ENCODE assay signal across 9 cellular contexts in genomic region chr6:119076966-119077642, GRCh38. TPM values are rescaled to one million over a fixed set of nuclear protein-coding genes. Genes with fewer than 3 reads are reported as not detected.
A peak's percentile ranks its signal among the peaks of the same experiment; 100 is the strongest.
DNase-seq lines count a peak whose midpoint lies in the region; TF ChIP-seq lines count a peak whose summit lies in the region.
"Had no signal": no experiment of that assay in that cellular context is flagged by ENCODE, and none has a peak within 500 bp of the region (broad histone marks: within the 10 kb centered on the region; RNA-seq: fewer than 3 reads in every experiment).

No MANE protein-coding gene starts in this region.

- DNase-seq in H7 (no peak), RPMI7951 (ENCODE audit: low read depth) (peak; percentile 1), fibroblast of peridontal ligament (ENCODE audit: extremely low read depth) (peak; percentile 3), prostate gland (ENCODE audit: low spot score) (no peak), CD1c-positive myeloid dendritic cell (ENCODE audit: extremely low spot score) (no peak), adrenal gland (no peak), HEK293T (ENCODE audit: extremely low spot score) (no peak), brain microvascular endothelial cell (no peak)
- DNase-seq: NCI-H446 treated with DMSO at 0.1 percent for 48 hours had no signal

- no peaks in the 10 kb centered on the region for H3K4me1 ChIP-seq in prostate gland (replicated peaks)
- H3K4me1 ChIP-seq in adrenal gland (replicated peaks in 1 of 2): peaks cover 0 to 13% of the 10 kb centered on the region in 2 donors

- TF ChIP-seq POLR2A in prostate gland (IDR thresholded peaks at IDR 0.05) (no peak), adrenal gland (IDR thresholded peaks at IDR 0.05) (no peak)

- no peak for TF ChIP-seq CTCF in prostate gland (IDR thresholded peaks at IDR 0.05)
- no peak for TF ChIP-seq CTCF in adrenal gland (IDR thresholded peaks at IDR 0.05)
- TF ChIP-seq CTCF in brain microvascular endothelial cell (IDR thresholded peaks at IDR 0.05; ENCODE audit: low read depth, low read length, missing control alignments): no peak

- no peaks in the 10 kb centered on the region for H3K9me3 ChIP-seq in prostate gland
- no peaks in the 10 kb centered on the region for H3K9me3 ChIP-seq in adrenal gland (replicated peaks in 1 of 3)

- peaks cover 30% of the 10 kb centered on the region for H3K27me3 ChIP-seq in H7 (ENCODE audit: control insufficient read depth, insufficient read depth, low read length)
- H3K27me3 ChIP-seq in prostate gland (replicated peaks; ENCODE audit: insufficient read depth): no peaks in the 10 kb centered on the region
- no peaks in the 10 kb centered on the region for H3K27me3 ChIP-seq in adrenal gland
- peaks cover 16% of the 10 kb centered on the region for H3K27me3 ChIP-seq in brain microvascular endothelial cell (replicated peaks)

- in situ Hi-C loops in brain microvascular endothelial cell (cut with HindIII; ENCODE audit: low pct_ligation_motif_present, low sequenced_read_pairs): no loop called here

- WGBS in prostate gland: 10% methylated on average over 6 of the region's 6 CpGs
- 51 to 65% (median 56%) methylated on average over 6 of the region's 6 CpGs for WGBS in adrenal gland, 4 donors

- H3K4me3 ChIP-seq in H7 (ENCODE audit: insufficient read depth, low read depth, low read length) (peak overlapping the region; percentile 62; the same call in 1 of the 2 replicates), prostate gland (peak overlapping the region; percentile 70 to 75), adrenal gland (peak overlapping the region in 1 of 4 donors; percentile 85), brain microvascular endothelial cell (ENCODE audit: low read depth, low read length) (no peak overlapping the region)

- intact Hi-C loops in prostate gland (cut with DNase I): loop anchor here (5.0 kb wide), 1 partner anchor 185 kb away; the partner anchor contains the start of gene ASF1A
- intact Hi-C loops in adrenal gland (cut with DNase I): no loop called here

- CTCF ChIA-PET in HEK293T (lab: Yijun Ruan, JAX): interaction anchor here (1.0 kb wide), 2 partner anchors 13 to 109 kb away, joined by 3 read pairs; no protein-coding TSS in a partner anchor

- POLR2A ChIA-PET in HEK293T (lab: Yijun Ruan, JAX): interaction anchor here (0.9 to 2.3 kb wide), 5 partner anchors 9 to 180 kb away, joined by 3 to 9 read pairs (median 5); no protein-coding TSS in a partner anchor

- H3K27ac ChIP-seq in prostate gland (peak overlapping the region in 1 of 2 donors; percentile 73), adrenal gland (no peak overlapping the region), brain microvascular endothelial cell (no peak overlapping the region)

- H3K36me3 ChIP-seq in H7 (replicated peaks; ENCODE audit: control insufficient read depth, insufficient read depth, low read length): no peaks in the 10 kb centered on the region
- H3K36me3 ChIP-seq in prostate gland: no peaks in the 10 kb centered on the region
- no peaks in the 10 kb centered on the region for H3K36me3 ChIP-seq in adrenal gland (replicated peaks in 1 of 2)
- no peaks in the 10 kb centered on the region for H3K36me3 ChIP-seq in brain microvascular endothelial cell (replicated peaks)

TF ChIP-seq in HEK293T, 16 proteins besides CTCF, POLR2A, EP300 and RAD21:
- TF ChIP-seq L3MBTL2 (conservative IDR thresholded peaks at IDR 0.05): no peak
- TF ChIP-seq BHLHE40 (IDR thresholded peaks at IDR 0.05; ENCODE audit: borderline replicate concordance): no peak
- TF ChIP-seq, protein P1, sequence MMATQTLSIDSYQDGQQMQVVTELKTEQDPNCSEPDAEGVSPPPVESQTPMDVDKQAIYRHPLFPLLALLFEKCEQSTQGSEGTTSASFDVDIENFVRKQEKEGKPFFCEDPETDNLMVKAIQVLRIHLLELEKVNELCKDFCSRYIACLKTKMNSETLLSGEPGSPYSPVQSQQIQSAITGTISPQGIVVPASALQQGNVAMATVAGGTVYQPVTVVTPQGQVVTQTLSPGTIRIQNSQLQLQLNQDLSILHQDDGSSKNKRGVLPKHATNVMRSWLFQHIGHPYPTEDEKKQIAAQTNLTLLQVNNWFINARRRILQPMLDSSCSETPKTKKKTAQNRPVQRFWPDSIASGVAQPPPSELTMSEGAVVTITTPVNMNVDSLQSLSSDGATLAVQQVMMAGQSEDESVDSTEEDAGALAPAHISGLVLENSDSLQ (IDR thresholded peaks at IDR 0.05): no peak
- TF ChIP-seq ARNT (IDR thresholded peaks at IDR 0.05): no peak
- TF ChIP-seq ZNF384 (IDR thresholded peaks at IDR 0.05): no peak
- no peak for TF ChIP-seq HDGF (IDR thresholded peaks at IDR 0.05; ENCODE audit: borderline replicate concordance)
- no peak for TF ChIP-seq TARDBP (IDR thresholded peaks at IDR 0.05)
- no peak for TF ChIP-seq ELF4 (IDR thresholded peaks at IDR 0.05)
- TF ChIP-seq FOXA1 (IDR thresholded peaks at IDR 0.05): no peak
- no peak for TF ChIP-seq NFRKB (IDR thresholded peaks at IDR 0.05)
- no peak for TF ChIP-seq SUZ12 (IDR thresholded peaks at IDR 0.05)
- no peak for TF ChIP-seq SP1 (IDR thresholded peaks at IDR 0.05)
- TF ChIP-seq LEF1 (IDR thresholded peaks at IDR 0.05; ENCODE audit: borderline replicate concordance): no peak
- TF ChIP-seq FOXK2 (IDR thresholded peaks at IDR 0.05): no peak
- no peak for TF ChIP-seq FOXM1 (IDR thresholded peaks at IDR 0.05; ENCODE audit: borderline replicate concordance)
- no peak for TF ChIP-seq CTBP1 (IDR thresholded peaks at IDR 0.05; ENCODE audit: borderline replicate concordance)

RNA-seq across cellular contexts. Expression of gene FAM184A, which starts 1.4 kb away (rescaled TPM):
- 6.8 and 13.2 TPM in 2 replicates for total RNA-seq in H7 (2014; rRNA removed; shearing (Covaris generic))
- total RNA-seq in RPMI7951 (2014; rRNA removed; shearing (Covaris generic)): 0.24 and 0.78 TPM in 2 replicates
- 1 to 10 TPM; 3.6 to 7.6 TPM for total RNA-seq in prostate gland
- 1 to 10 TPM in 7 of 8 donors, under 1 TPM in 1; 0.91 to 3.0 (median 2.0) TPM for total RNA-seq in adrenal gland
- 1 to 10 TPM; 2.9 to 5.2 (median 3.1) TPM for polyA plus RNA-seq in adrenal gland

Comparison
In these comparisons a context has a peak if more than half of its experiments do, and no peak if none do; other contexts are left out.
1. DNase-seq: peak in RPMI7951 (single experiment) and fibroblast of peridontal ligament (single experiment); none in H7 (single experiment), prostate gland (single experiment), CD1c-positive myeloid dendritic cell (single experiment), adrenal gland (0 of 7), HEK293T (single experiment) and brain microvascular endothelial cell (single experiment).